ENCODE assay signal across 24 cellular contexts in the genomic region with DNA sequence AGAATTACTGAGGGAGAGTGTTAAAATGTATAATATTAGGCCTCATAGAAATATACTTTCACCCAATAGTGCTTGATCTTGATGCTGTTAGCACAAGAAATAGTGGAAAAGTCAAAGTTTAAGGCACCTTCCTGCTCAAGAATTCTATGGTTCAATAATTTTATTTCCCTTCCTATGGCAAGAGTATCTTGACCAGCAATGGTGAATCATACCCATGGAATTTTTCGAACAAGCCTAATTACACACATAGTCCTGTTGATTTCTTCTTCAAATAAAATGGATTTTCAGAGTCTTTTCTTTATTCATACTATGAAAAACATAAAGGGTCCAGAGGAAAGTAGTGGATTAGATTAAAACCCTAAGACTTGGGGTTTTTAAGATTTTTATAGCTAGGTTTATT.
DNase-seq lines count a peak whose midpoint lies in the region; ATAC-seq, FAIRE-seq and TF ChIP-seq lines count a peak whose summit lies in the region.
"Had no signal": no experiment of that assay in that cellular context is flagged by ENCODE, and none has a peak within 500 bp of the region (broad histone marks: within the 10 kb centered on the region; RNA-seq: fewer than 3 reads in every experiment).

No MANE protein-coding gene starts in this region.

- TF ChIP-seq CTCF in epithelial cell of proximal tubule (conservative IDR thresholded peaks at IDR 0.05; ENCODE audit: low read depth, low read length) = no peak

- no peak for ATAC-seq in GM21737 (IDR thresholded peaks at IDR 0.05; ENCODE audit: unreplicated experiment)
- ATAC-seq in HG02840 (IDR thresholded peaks at IDR 0.05; ENCODE audit: low FRiP score, unreplicated experiment) = no peak
- ATAC-seq: activated CD4-positive, alpha-beta T cell treated with anti-CD3 and anti-CD28 coated beads for 36 hours; gastrocnemius medialis; HCT116; psoas muscle; stimulated activated naive CD8-positive, alpha-beta T cell treated with anti-CD3 and anti-CD28 coated beads, Interleukin-15, amount 100 ng/mL, for 72 hours had no signal

- DNase-seq in EL (peak; percentile 27), RCC 7860 (ENCODE audit: low spot score) (peak; percentile 64), epithelial cell of proximal tubule (ENCODE audit: low read depth) (peak; percentile 56), non-pigmented ciliary epithelial cell (ENCODE audit: low read depth) (peak; percentile 3), dedifferentiated amniotic fluid mesenchymal stem cell (ENCODE audit: extremely low spot score) (no peak)
- DNase-seq: activated CD4-positive, alpha-beta T cell treated with anti-CD3 and anti-CD28 coated beads for 36 hours; activated effector memory CD4-positive, alpha-beta T cell treated with anti-CD3 and anti-CD28 coated beads, Interleukin-2, amount 50 U/mL, for 16 hours; activated naive CD8-positive, alpha-beta T cell treated with anti-CD3 and anti-CD28 coated beads, Interleukin-2, amount 10 ng/mL, durations not matched to agents 7 days and 5 days; activated T-cell treated with anti-CD3 and anti-CD28 coated beads for 4 hours; erythroblast; gastrocnemius medialis; naive B cell; NCI-H1436; NCI-H748 treated with DMSO at 0.1 percent for 48 hours; occipital lobe; psoas muscle; stimulated activated naive CD8-positive, alpha-beta T cell treated with anti-CD3 and anti-CD28 coated beads, Interleukin-15, amount 100 ng/mL, for 72 hours; thyroid gland had no signal

- H3K4me3 ChIP-seq in epithelial cell of proximal tubule (ENCODE audit: low read depth, low read length) = no peak overlapping the region
- H3K4me3 ChIP-seq: ascending aorta, gastrocnemius medialis, psoas muscle, thyroid gland had no signal

- FAIRE-seq in RCC 7860 (lab: Jason Lieb, UNC) = peak; percentile 97
- FAIRE-seq: GM18507, islet of Langerhans had no signal
